Comparison of ENCODE assay signal across 35 cellular contexts in genomic region chr1:79285659-79286058, GRCh38.
"Had no signal": no experiment of that assay in that cellular context is flagged by ENCODE, and none has a peak within 500 bp of the region (broad histone marks: within the 10 kb centered on the region; RNA-seq: fewer than 3 reads in every experiment).

No MANE protein-coding gene starts in this region.

- H3K36me3 ChIP-seq: MG63 had no signal

- H3K4me3 ChIP-seq: MG63 had no signal

- H3K9me3 ChIP-seq: MG63 had no signal

- H3K27me3 ChIP-seq: MG63 had no signal

- DNase-seq: MG63, MM.1S, MV-4-11, NCI-H1048, NCI-H1092, NCI-H1092 treated with DMSO at 0.1 percent for 48 hours, NCI-H1105, NCI-H1105 treated with DMSO at 0.1 percent for 48 hours, NCI-H1417, NCI-H1417 treated with DMSO at 0.1 percent for 48 hours, NCI-H1436, NCI-H1436 treated with DMSO at 0.1 percent for 48 hours, NCI-H146, NCI-H1694, NCI-H1694 treated with DMSO at 0.1 percent for 48 hours, NCI-H187, NCI-H187 treated with DMSO at 0.1 percent for 48 hours, NCI-H1930, NCI-H2029, NCI-H2029 treated with DMSO at 0.1 percent for 48 hours, NCI-H2081, NCI-H2081 treated with DMSO at 0.1 percent for 48 hours, NCI-H2107, NCI-H2171, NCI-H2171 treated with DMSO at 0.1 percent for 48 hours, NCI-H2227 treated with DMSO at 0.1 percent for 48 hours, NCI-H226, NCI-H345, NCI-H446, NCI-H446 treated with DMSO at 0.1 percent for 48 hours, NCI-H510A, NCI-H510A treated with DMSO at 0.1 percent for 48 hours, NCI-H524, NCI-H524 treated with DMSO at 0.1 percent for 48 hours, NCI-H526 had no signal
